In genomic region chr17:42016952-42017865, GRCh38 we compare ENCODE assay signal across 8 cellular contexts. TPM values are rescaled to one million over a fixed set of nuclear protein-coding genes. Genes with fewer than 3 reads are reported as not detected.
DNase-seq lines count a peak whose midpoint lies in the region; ATAC-seq and TF ChIP-seq lines count a peak whose summit lies in the region.

DNAJC7 (minus strand) TSS chr17:42017439; CDS start chr17:42017416, 23 bp downstream.

- H3K27ac ChIP-seq in Karpas-422 (ENCODE audit: low read length) (peak within 1 kb of the TSS; percentile 74), fibroblast of lung (ENCODE audit: insufficient read depth, low read length) (peak within 1 kb of the TSS; percentile 96)

- H2AFZ ChIP-seq in Karpas-422 (ENCODE audit: low read length), result peak within 1 kb of the TSS; percentile 86
- H2AFZ ChIP-seq in fibroblast of lung (ENCODE audit: low read length), result peak within 1 kb of the TSS; percentile 94

- peak within 1 kb of the TSS; percentile 92 for H3K4me2 ChIP-seq in Karpas-422 (ENCODE audit: low read depth, low read length, poor library complexity, severe bottlenecking)
- H3K4me2 ChIP-seq in fibroblast of lung (ENCODE audit: extremely low read depth, insufficient read depth, low read length), result peak within 1 kb of the TSS; percentile 93

- H3K4me1 ChIP-seq in Karpas-422 (ENCODE audit: low read length) (peaks cover 45% of the 10 kb centered on the region), fibroblast of lung (ENCODE audit: control insufficient read depth, extremely low read depth, insufficient read depth, low read length) (peaks cover 4% of the 10 kb centered on the region)

- H3K27me3 ChIP-seq in Karpas-422 (ENCODE audit: low read length), result no peaks in the 10 kb centered on the region
- no peaks in the 10 kb centered on the region for H3K27me3 ChIP-seq in fibroblast of lung (ENCODE audit: control insufficient read depth, insufficient read depth, low read length)

- H3K27me3 Mint-ChIP-seq in activated T-helper 1 cell treated with anti-CD3 and anti-CD28 coated beads, Interleukin-12 subunit alpha, Interleukin-12 subunit beta, Interleukin-2, Interleukin-4 antibody, amounts not matched to agents 30 ng/mL and 10 ng/mL and 1 ng/mL, durations not matched to agents 14 hours and 24 hours and 36 hours (ENCODE audit: insufficient read depth), result no peaks in the 10 kb centered on the region
- no peaks in the 10 kb centered on the region for H3K27me3 Mint-ChIP-seq in naive thymus-derived CD8-positive, alpha-beta T cell
- no peaks in the 10 kb centered on the region for H3K27me3 Mint-ChIP-seq in stimulated activated naive B cell treated with anti-CD40 and anti-IgM and Interleukin-4, amounts not matched to agents 10 μg/mL and 1 μg/mL and 100 μg/mL, for 72 hours

- H3K27ac Mint-ChIP-seq in activated T-helper 1 cell treated with anti-CD3 and anti-CD28 coated beads, Interleukin-12 subunit alpha, Interleukin-12 subunit beta, Interleukin-2, Interleukin-4 antibody, amounts not matched to agents 30 ng/mL and 10 ng/mL and 1 ng/mL, durations not matched to agents 14 hours and 24 hours and 36 hours, result peak within 1 kb of the TSS; percentile 99
- H3K27ac Mint-ChIP-seq in naive thymus-derived CD8-positive, alpha-beta T cell, result peak within 1 kb of the TSS; percentile 98 to 100 (median 100)
- peak within 1 kb of the TSS; percentile 100 for H3K27ac Mint-ChIP-seq in stimulated activated naive B cell treated with anti-CD40 and anti-IgM and Interleukin-4, amounts not matched to agents 10 μg/mL and 1 μg/mL and 100 μg/mL, for 72 hours

- H3K4me3 Mint-ChIP-seq in activated T-helper 1 cell treated with anti-CD3 and anti-CD28 coated beads, Interleukin-12 subunit alpha, Interleukin-12 subunit beta, Interleukin-2, Interleukin-4 antibody, amounts not matched to agents 30 ng/mL and 10 ng/mL and 1 ng/mL, durations not matched to agents 14 hours and 24 hours and 36 hours, result peak within 1 kb of the TSS; percentile 100
- peak within 1 kb of the TSS; percentile 94 to 100 (median 100) for H3K4me3 Mint-ChIP-seq in naive thymus-derived CD8-positive, alpha-beta T cell
- peak within 1 kb of the TSS; percentile 94 to 100 for H3K4me3 Mint-ChIP-seq in stimulated activated naive B cell treated with anti-CD40 and anti-IgM and Interleukin-4, amounts not matched to agents 10 μg/mL and 1 μg/mL and 100 μg/mL, for 72 hours

- ATAC-seq in GM21786 (IDR thresholded peaks at IDR 0.05; ENCODE audit: unreplicated experiment), result peak; percentile 82
- peak; percentile 84 to 88 for ATAC-seq in naive thymus-derived CD8-positive, alpha-beta T cell
- ATAC-seq in stimulated activated naive B cell treated with anti-CD40 and anti-IgM and Interleukin-4, amounts not matched to agents 10 μg/mL and 1 μg/mL and 100 μg/mL, for 72 hours (replicated peaks), result peak; percentile 93 to 94

- peak within 1 kb of the TSS; percentile 82 for H3K4me3 ChIP-seq in Karpas-422 (ENCODE audit: low read length)
- H3K4me3 ChIP-seq in fibroblast of lung (replicated peaks in 1 of 4; ENCODE audit: control extremely low read depth in 1 of 4, insufficient read depth in 1 of 4, low read depth in 3 of 4, low read length in 4 of 4), result peak within 1 kb of the TSS; percentile 80 to 99 (median 88)

- H3K36me3 Mint-ChIP-seq in activated T-helper 1 cell treated with anti-CD3 and anti-CD28 coated beads, Interleukin-12 subunit alpha, Interleukin-12 subunit beta, Interleukin-2, Interleukin-4 antibody, amounts not matched to agents 30 ng/mL and 10 ng/mL and 1 ng/mL, durations not matched to agents 14 hours and 24 hours and 36 hours (ENCODE audit: low read depth), result peaks cover 25% of the 10 kb centered on the region
- peaks cover 0 to 12% (median 9%) of the 10 kb centered on the region in 3 donors for H3K36me3 Mint-ChIP-seq in naive thymus-derived CD8-positive, alpha-beta T cell
- peaks cover 17 to 29% of the 10 kb centered on the region in 2 donors for H3K36me3 Mint-ChIP-seq in stimulated activated naive B cell treated with anti-CD40 and anti-IgM and Interleukin-4, amounts not matched to agents 10 μg/mL and 1 μg/mL and 100 μg/mL, for 72 hours

- H4K20me1 ChIP-seq in Karpas-422 (ENCODE audit: insufficient read depth, low read depth, low read length) (no peaks in the 10 kb centered on the region; the same call in 1 of the 2 replicates), fibroblast of lung (ENCODE audit: control insufficient read depth, extremely low read depth, insufficient read depth, low read length) (no peaks in the 10 kb centered on the region)

- POLR2A ChIA-PET in naive thymus-derived CD8-positive, alpha-beta T cell (lab: Charles Lee), result interaction anchor here (0.6 to 7.2 kb wide), 19 partner anchors 26 to 1344 kb away, joined by 3 to 83 read pairs (median 5); partner anchors contain the start of genes ACLY, CNP, DHX58 and EIF1

- intact Hi-C loops in activated T-helper 1 cell treated with anti-CD3 and anti-CD28 coated beads, Interleukin-12 subunit alpha, Interleukin-12 subunit beta, Interleukin-2, Interleukin-4 antibody, amounts not matched to agents 30 ng/mL and 10 ng/mL and 1 ng/mL, durations not matched to agents 14 hours and 24 hours and 36 hours (cut with micrococcal nuclease), result loop anchor here (1.0 to 5.0 kb wide), 9 partner anchors 51 to 1990 kb away; partner anchors contain the start of genes CNP, DHX58, KAT2A and KCNH4

- TF ChIP-seq CTCF in fibroblast of lung (conservative IDR thresholded peaks at IDR 0.05 in 1 of 2, IDR thresholded peaks at IDR 0.05 in 1 of 2; ENCODE audit: low read depth in 1 of 2, low read length in 2 of 2), result no peak

- H3K9me3 Mint-ChIP-seq in activated T-helper 1 cell treated with anti-CD3 and anti-CD28 coated beads, Interleukin-12 subunit alpha, Interleukin-12 subunit beta, Interleukin-2, Interleukin-4 antibody, amounts not matched to agents 30 ng/mL and 10 ng/mL and 1 ng/mL, durations not matched to agents 14 hours and 24 hours and 36 hours, result no peaks in the 10 kb centered on the region
- peaks cover 0 to 4% (median 0%) of the 10 kb centered on the region in 9 donors for H3K9me3 Mint-ChIP-seq in naive thymus-derived CD8-positive, alpha-beta T cell
- peaks cover 3% of the 10 kb centered on the region in 2 donors for H3K9me3 Mint-ChIP-seq in stimulated activated naive B cell treated with anti-CD40 and anti-IgM and Interleukin-4, amounts not matched to agents 10 μg/mL and 1 μg/mL and 100 μg/mL, for 72 hours

- peaks cover 54% of the 10 kb centered on the region for H3K4me1 Mint-ChIP-seq in activated T-helper 1 cell treated with anti-CD3 and anti-CD28 coated beads, Interleukin-12 subunit alpha, Interleukin-12 subunit beta, Interleukin-2, Interleukin-4 antibody, amounts not matched to agents 30 ng/mL and 10 ng/mL and 1 ng/mL, durations not matched to agents 14 hours and 24 hours and 36 hours (ENCODE audit: low read depth)
- H3K4me1 Mint-ChIP-seq in naive thymus-derived CD8-positive, alpha-beta T cell, result peaks cover 31 to 84% (median 78%) of the 10 kb centered on the region in 4 donors
- H3K4me1 Mint-ChIP-seq in stimulated activated naive B cell treated with anti-CD40 and anti-IgM and Interleukin-4, amounts not matched to agents 10 μg/mL and 1 μg/mL and 100 μg/mL, for 72 hours, result peaks cover 32 to 76% of the 10 kb centered on the region in 2 donors

- peaks cover 3% of the 10 kb centered on the region; the same call in 1 of the 2 replicates for H3K36me3 ChIP-seq in Karpas-422 (ENCODE audit: insufficient read depth, low read length)
- peaks cover 2% of the 10 kb centered on the region for H3K36me3 ChIP-seq in fibroblast of lung (ENCODE audit: control insufficient read depth, insufficient read depth, low read length)

- 0 out of 2 replicates have a peak, but pooled peaks cover 5% of the 10 kb centered on the region for H3K9me2 ChIP-seq in Karpas-422 (replicated peaks; ENCODE audit: insufficient read depth, low read length)

- peak within 1 kb of the TSS; percentile 98 for H3K9ac ChIP-seq in Karpas-422 (ENCODE audit: low read length)
- H3K9ac ChIP-seq in fibroblast of lung (ENCODE audit: insufficient read depth, low read length), result peak within 1 kb of the TSS; percentile 98

- H3K9me3 ChIP-seq in Karpas-422 (ENCODE audit: low read length) (no peaks in the 10 kb centered on the region), fibroblast of lung (ENCODE audit: control insufficient read depth, insufficient read depth, low read depth, low read length) (no peaks in the 10 kb centered on the region)

- H3K79me2 ChIP-seq in Karpas-422 (ENCODE audit: low read length), result peaks cover 80% of the 10 kb centered on the region
- H3K79me2 ChIP-seq in fibroblast of lung (ENCODE audit: control insufficient read depth, insufficient read depth, low read length), result peaks cover 64% of the 10 kb centered on the region

- DNase-seq in DMS79 treated with DMSO at 0.1 percent for 48 hours (lab: John Stamatoyannopoulos, UW) (peak; percentile 96), Karpas-422 (peak; percentile 98), RPMI7951 (ENCODE audit: low read depth) (peak; percentile 88), fibroblast of lung (ENCODE audit: low read depth in 2 of 2) (peak; percentile 90 to 92)
- DNase-seq in activated T-helper 1 cell treated with anti-CD3 and anti-CD28 coated beads, Interleukin-12 subunit alpha, Interleukin-12 subunit beta, Interleukin-2, Interleukin-4 antibody, amounts not matched to agents 30 ng/mL and 10 ng/mL and 1 ng/mL, durations not matched to agents 14 hours and 24 hours and 36 hours (ENCODE audit: low spot score), result peak; percentile 87
- DNase-seq in naive thymus-derived CD8-positive, alpha-beta T cell, result peak; percentile 76 to 94 (median 85)
- peak; percentile 87 for DNase-seq in stimulated activated naive B cell treated with anti-CD40 and anti-IgM and Interleukin-4, amounts not matched to agents 10 μg/mL and 1 μg/mL and 100 μg/mL, for 72 hours

RNA-seq across cellular contexts. Expression of gene DNAJC7, which starts in this region (rescaled TPM):
- total RNA-seq in Karpas-422 (2014; rRNA removed; shearing (Covaris generic); ENCODE audit: low replicate concordance), result 56.1 and 64.1 TPM in 2 replicates
- 63.1 and 65.7 TPM in 2 replicates for total RNA-seq in RPMI7951 (2014; rRNA removed; shearing (Covaris generic))
- total RNA-seq in activated T-helper 1 cell treated with anti-CD3 and anti-CD28 coated beads, Interleukin-12 subunit alpha, Interleukin-12 subunit beta, Interleukin-2, Interleukin-4 antibody, amounts not matched to agents 30 ng/mL and 10 ng/mL and 1 ng/mL, durations not matched to agents 14 hours and 24 hours and 36 hours, result 124 and 129 TPM in 2 replicates
- 59.6 and 78.8 TPM in 2 replicates for total RNA-seq in fibroblast of lung
- 53.5 and 56.4 TPM in 2 replicates for polyA plus RNA-seq in fibroblast of lung
- 63.2 and 85.6 TPM in 2 replicates for polyA plus RNA-seq in fibroblast of lung (2012)
- 31.4 and 45.9 TPM in 2 replicates for polyA minus RNA-seq in fibroblast of lung (ENCODE audit: low replicate concordance)
- total RNA-seq in naive thymus-derived CD8-positive, alpha-beta T cell, result 100 to 1,000 TPM; 118 to 129 TPM
- 10 to 100 TPM; 63.6 to 70.1 (median 66.2) TPM for polyA plus RNA-seq in naive thymus-derived CD8-positive, alpha-beta T cell

Comparison
In these comparisons a context has a peak if more than half of its experiments do, and no peak if none do; other contexts are left out.
1. Peak in every context shown above with its lines: DNase-seq, ATAC-seq, H3K4me3 ChIP-seq and H3K27ac ChIP-seq.